In genomic region chr3:13262493-13263211, GRCh38 we compare ENCODE assay signal across 12 cellular contexts.
DNase-seq lines count a peak whose midpoint lies in the region; ATAC-seq and TF ChIP-seq lines count a peak whose summit lies in the region.
"Had no signal": no experiment of that assay in that cellular context is flagged by ENCODE, and none has a peak within 500 bp of the region (broad histone marks: within the 10 kb centered on the region; RNA-seq: fewer than 3 reads in every experiment).

No MANE protein-coding gene starts in this region.

- ATAC-seq in HG03108 (IDR thresholded peaks at IDR 0.05; ENCODE audit: unreplicated experiment) (peak; percentile 60), WTC11 (no peak), GM18907 (IDR thresholded peaks at IDR 0.05; ENCODE audit: unreplicated experiment) (no peak)

- no peak overlapping the region for H3K4me3 Mint-ChIP-seq in WTC11

- POLR2A ChIA-PET in WTC11 (lab: Charles Lee) = no interaction called here

- no peaks in the 10 kb centered on the region for H3K27me3 Mint-ChIP-seq in WTC11 (ENCODE audit: low read depth)

- H3K4me1 Mint-ChIP-seq in WTC11 = peaks cover 22% of the 10 kb centered on the region

- peaks cover 6% of the 10 kb centered on the region; the same call in 1 of the 2 replicates for H3K9me3 Mint-ChIP-seq in WTC11

- peak overlapping the region; percentile 48; the same call in 1 of the 2 replicates for H3K27ac Mint-ChIP-seq in WTC11

- H3K36me3 Mint-ChIP-seq in WTC11 = no peaks in the 10 kb centered on the region

- CTCF ChIA-PET in WTC11 (lab: Charles Lee) = interaction anchor here (2.0 kb wide), 1 partner anchor 61 kb away, joined by 4 read pairs; no protein-coding TSS in a partner anchor

- peak; percentile 4 for DNase-seq in EH (ENCODE audit: low read depth)
- DNase-seq in WTC11 (ENCODE audit: low spot score) = no peak
- peak; percentile 34 to 98 for DNase-seq in lung microvascular endothelial cell (ENCODE audit: low read depth in 2 of 2)
- DNase-seq in DMS114 treated with DMSO at 0.1 percent for 48 hours (lab: John Stamatoyannopoulos, UW; ENCODE audit: unreplicated experiment) = no peak
- no peak for DNase-seq in OCI-M1 (lab: John Stamatoyannopoulos, UW)
- no peak for DNase-seq in RPMI8226
- DNase-seq: activated CD8-positive, alpha-beta memory T cell treated with anti-CD3 and anti-CD28 coated beads, Interleukin-2, amount 50 U/mL, for 4 hours; colonic mucosa; NCI-H2081 treated with DMSO at 0.1 percent for 48 hours; SK-N-SH had no signal

- TF ChIP-seq CTCF in WTC11 (IDR thresholded peaks at IDR 0.05) = no peak

TF ChIP-seq in WTC11, 78 proteins besides CTCF, POLR2A, EP300 and RAD21:
- no peak for TF ChIP-seq RELA (CRISPR knock-in tag; IDR thresholded peaks at IDR 0.05; ENCODE audit: borderline replicate concordance)
- peak; percentile 96 for TF ChIP-seq GABPB1 (CRISPR knock-in tag; IDR thresholded peaks at IDR 0.05)
TF ChIP-seq in WTC11: peak in this region for 1.

Comparison
In these comparisons a context has a peak if more than half of its experiments do, and no peak if none do; other contexts are left out.
1. DNase-seq: peak in EH (single experiment) and lung microvascular endothelial cell (2 of 2); none in WTC11 (single experiment), DMS114 treated with DMSO at 0.1 percent for 48 hours (single experiment), OCI-M1 (single experiment) and RPMI8226 (single experiment).